In the genomic region with DNA sequence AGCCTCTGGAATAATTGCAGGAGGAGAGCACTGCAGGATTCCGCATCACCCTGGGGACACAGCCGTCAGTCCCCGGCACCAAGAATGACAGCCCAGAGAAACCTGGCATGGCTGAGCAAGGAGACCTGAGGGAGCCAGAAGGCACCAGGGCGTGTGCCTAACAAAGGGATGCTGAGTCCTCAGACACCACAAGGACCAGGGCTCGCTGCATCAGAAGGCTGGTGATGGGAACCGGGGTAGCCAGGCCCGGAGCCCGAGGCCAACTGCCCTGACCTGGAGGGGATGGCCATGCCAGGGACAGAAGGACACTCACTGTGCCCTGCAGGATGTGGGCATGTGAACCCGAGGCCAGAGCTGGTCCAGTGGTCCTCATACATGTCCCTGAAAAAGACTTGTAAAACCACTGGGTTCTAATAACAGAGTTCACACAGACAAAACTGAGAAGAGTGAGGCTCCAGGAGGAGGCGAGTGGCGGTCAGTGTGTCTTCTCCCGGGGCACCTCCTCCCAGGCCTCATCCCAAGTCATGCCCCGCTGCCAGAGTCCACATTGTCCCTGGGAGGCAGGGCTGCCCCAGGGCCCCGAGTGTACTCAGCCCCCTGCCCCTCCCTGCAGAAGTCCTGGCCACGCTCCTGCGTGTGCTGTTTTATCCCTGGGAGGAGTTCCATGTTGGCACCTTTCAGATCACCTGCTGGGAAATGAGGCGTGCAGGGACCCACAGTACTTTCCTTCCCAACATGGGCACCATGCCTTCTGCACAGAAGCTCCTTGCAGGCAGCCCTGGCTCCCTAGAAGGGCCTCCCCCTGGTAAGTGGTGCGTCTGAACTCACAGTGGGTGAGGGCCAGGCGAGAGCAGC, we compare ENCODE assay signal across 17 cellular contexts. TPM values are rescaled to one million over a fixed set of nuclear protein-coding genes. Genes with fewer than 3 reads are reported as not detected.
DNase-seq lines count a peak whose midpoint lies in the region; ATAC-seq, FAIRE-seq and TF ChIP-seq lines count a peak whose summit lies in the region.
"Had no signal": no experiment of that assay in that cellular context is flagged by ENCODE, and none has a peak within 500 bp of the region (broad histone marks: within the 10 kb centered on the region; RNA-seq: fewer than 3 reads in every experiment).

No MANE protein-coding gene starts in this region.

- intact Hi-C loops in right lobe of liver (cut with DNase I) (no loop called here), HepG2 (cut with micrococcal nuclease; ENCODE audit: unreplicated experiment) (no loop called here), cardiac septum (cut with DNase I) (no loop called here), aorta (cut with DNase I) (no loop called here)

- no peak for FAIRE-seq in HepG2 (lab: Jason Lieb, UNC)
- FAIRE-seq: A549, GM12891 had no signal

- no peaks in the 10 kb centered on the region for H4K20me1 ChIP-seq in HepG2 (ENCODE audit: insufficient read depth, low read length)

- no peak overlapping the region for H3K9ac ChIP-seq in HepG2 (ENCODE audit: insufficient read depth, low read depth, low read length)

- BruUV-seq in HepG2 (replicated peaks; lab: Mats Ljungman, UMichigan): no TSS peak

- H3K9me3 Mint-ChIP-seq in neural crest cell: no peaks in the 10 kb centered on the region

- H3K36me3 Mint-ChIP-seq in neural crest cell (ENCODE audit: low read depth): no peaks in the 10 kb centered on the region

- POLR2A ChIA-PET in HepG2 (lab: Yijun Ruan, JAX): no interaction called here

- no peak overlapping the region for H3K4me3 Mint-ChIP-seq in neural crest cell

- no peak overlapping the region for H3K4me3 ChIP-seq in right lobe of liver
- no peak overlapping the region for H3K4me3 ChIP-seq in HepG2 (replicated peaks in 1 of 3; ENCODE audit: insufficient read depth in 1 of 3, low read depth in 2 of 3, low read length in 3 of 3)
- H3K4me3 ChIP-seq in aorta (ENCODE audit: low read length in 2 of 2): no peak overlapping the region
- H3K4me3 ChIP-seq: A549 had no signal

- peak overlapping the region; percentile 69 for H3K27ac Mint-ChIP-seq in neural crest cell (ENCODE audit: unreplicated experiment)

- 100% methylated on average over 3 of the region's 19 CpGs for WGBS in right lobe of liver (ENCODE audit: insufficient coverage, low coverage, low lambda C conversion rate, missing lambda C conversion rate)
- WGBS in HepG2 (ENCODE audit: low lambda C conversion rate): 92% methylated on average over 6 of the region's 19 CpGs
- 92 to 93% methylated on average over 19 of the region's 19 CpGs for WGBS in aorta, 2 donors

- ATAC-seq in right lobe of liver: no peak
- ATAC-seq in HepG2: no peak
- ATAC-seq in aorta (ENCODE audit: low FRiP score): no peak
- ATAC-seq: A549 had no signal

- TF ChIP-seq EP300 in HepG2 (IDR thresholded peaks at IDR 0.05; ENCODE audit: low read depth in 2 of 2, low read length in 2 of 2) (no peak), HepG2 (CRISPR knock-in tag; IDR thresholded peaks at IDR 0.05; ENCODE audit: borderline replicate concordance) (no peak)

- H2AFZ ChIP-seq in HepG2 (ENCODE audit: low read length): no peak overlapping the region

- H3K27ac ChIP-seq in right lobe of liver: no peak overlapping the region
- no peak overlapping the region for H3K27ac ChIP-seq in HepG2 (ENCODE audit: extremely low read length, insufficient read depth, low read length)
- no peak overlapping the region for H3K27ac ChIP-seq in aorta (ENCODE audit: low read depth in 1 of 2, low read length in 2 of 2)
- H3K27ac ChIP-seq: A549 had no signal

- CTCF ChIA-PET in HepG2 (lab: Yijun Ruan, JAX; ENCODE audit: low intra/inter-chr PET ratio, low total read pairs): no interaction called here

- no peak for TF ChIP-seq RAD21 in HepG2 (CRISPR knock-in tag; IDR thresholded peaks at IDR 0.05)

- peaks cover 4% of the 10 kb centered on the region for H3K4me1 Mint-ChIP-seq in neural crest cell

- TF ChIP-seq POLR2A in right lobe of liver (IDR thresholded peaks at IDR 0.05) (no peak), HepG2 (IDR thresholded peaks at IDR 0.05; ENCODE audit: insufficient read depth in 1 of 2, low read depth in 2 of 2, low read length in 2 of 2) (no peak)

- in situ Hi-C loops in HepG2 (cut with HindIII; ENCODE audit: extremely low pct_ligation_motif_present, low pct_unique_long_range_greater_than_20kb): no loop called here

- H3K27me3 Mint-ChIP-seq in neural crest cell (ENCODE audit: low read depth): no peaks in the 10 kb centered on the region

- H3K4me2 ChIP-seq in HepG2 (ENCODE audit: low read depth, low read length): no peak overlapping the region
- H3K4me2 ChIP-seq: A549 had no signal

- DNase-seq in right lobe of liver (peak in 2 of 3 donors; percentile 8 to 31), HepG2 (ENCODE audit: low spot score) (no peak), cardiac septum (ENCODE audit: low spot score) (peak; percentile 64), neural crest cell (ENCODE audit: low read depth, low spot score) (no peak), aorta (peak; percentile 38 to 54), NCI-H748 (lab: John Stamatoyannopoulos, UW; ENCODE audit: unreplicated experiment) (no peak)
- DNase-seq in stimulated activated CD4-positive, alpha-beta T cell treated with anti-CD3 and anti-CD28 coated beads, Interleukin-4, amount 100 ng/mL, for 24 hours: no peak
- no peak for DNase-seq in stimulated activated naive CD4-positive, alpha-beta T cell (lab: John Stamatoyannopoulos, UW)
- DNase-seq: DMS79; HCEC 1CT; NCI-H1436 treated with DMSO at 0.1 percent for 48 hours; NCI-H226; NCI-H526; NK-92 treated with Interleukin-12 subunit alpha and Interleukin-12 subunit beta, amount 100 ng/mL, for 24 hours had no signal

- no peak for TF ChIP-seq CTCF in right lobe of liver (IDR thresholded peaks at IDR 0.05)
- no peak for TF ChIP-seq CTCF in HepG2 (CRISPR knock-in tag; IDR thresholded peaks at IDR 0.05)
- no peak for TF ChIP-seq CTCF in neural crest cell (conservative IDR thresholded peaks at IDR 0.05)

- no peaks in the 10 kb centered on the region for H3K4me1 ChIP-seq in right lobe of liver
- H3K4me1 ChIP-seq in HepG2 (ENCODE audit: insufficient read depth, low read length): no peaks in the 10 kb centered on the region
- H3K4me1 ChIP-seq in aorta (ENCODE audit: control insufficient read depth in 1 of 2, insufficient read depth in 2 of 2, low read length in 2 of 2): no peaks in the 10 kb centered on the region
- H3K4me1 ChIP-seq: Caco-2 had no signal

- no peaks in the 10 kb centered on the region for H3K79me2 ChIP-seq in HepG2 (ENCODE audit: insufficient read depth, low read length)

- no peaks in the 10 kb centered on the region for H3K36me3 ChIP-seq in right lobe of liver
- H3K36me3 ChIP-seq in HepG2 (replicated peaks in 1 of 2; ENCODE audit: control insufficient read depth in 1 of 2, insufficient read depth in 2 of 2, low read length in 2 of 2): no peaks in the 10 kb centered on the region
- H3K36me3 ChIP-seq in aorta (ENCODE audit: control insufficient read depth in 1 of 2, insufficient read depth in 2 of 2, low read length in 1 of 2): peaks cover 0 to 3% of the 10 kb centered on the region in 2 donors

- no peaks in the 10 kb centered on the region for H3K9me3 ChIP-seq in right lobe of liver
- no peaks in the 10 kb centered on the region for H3K9me3 ChIP-seq in HepG2 (ENCODE audit: low read length)
- H3K9me3 ChIP-seq in aorta (ENCODE audit: control insufficient read depth, low read length): no peaks in the 10 kb centered on the region
- H3K9me3 ChIP-seq: A549, Caco-2 had no signal

- H3K27me3 ChIP-seq in right lobe of liver (no peaks in the 10 kb centered on the region), HepG2 (ENCODE audit: control insufficient read depth in 1 of 2, insufficient read depth in 2 of 2, low read length in 2 of 2) (no peaks in the 10 kb centered on the region), aorta (ENCODE audit: control insufficient read depth in 1 of 2, insufficient read depth in 2 of 2, low read length in 1 of 2) (no peaks in the 10 kb centered on the region)

RNA-seq across cellular contexts. Expression of a gene that starts 42.5 kb away (rescaled TPM):
- under 1 TPM in 4 of 6 experiments, not detected in 2; 0.24 to 0.37 (median 0.30) TPM for total RNA-seq in right lobe of liver
- total RNA-seq in HepG2 (2016; rRNA removed; fragmentation: Illumina TruSeq; extraction: Trizol): not detected in 2 replicates
- total RNA-seq in HepG2 (2016; cell fraction: cytosol; rRNA removed; fragmentation: Illumina TruSeq; extraction: Trizol; ENCODE audit: low read depth): not detected in 2 replicates
- total RNA-seq in HepG2 (2016; cell fraction: insoluble cytoplasmic fraction; rRNA removed; fragmentation: Illumina TruSeq; extraction: Trizol): not detected in 2 replicates
- total RNA-seq in HepG2 (2016; cell fraction: membrane; rRNA removed; fragmentation: Illumina TruSeq; extraction: Trizol): not detected in 2 replicates
- total RNA-seq in HepG2 (2016; cell fraction: nucleus; rRNA removed; fragmentation: Illumina TruSeq; extraction: Trizol): not detected in 2 replicates
- not detected in 2 replicates for polyA plus RNA-seq in HepG2 (2011; rRNA removed)
- 0.03 TPM in 1 of 2 replicates, not detected in the other for polyA plus RNA-seq in HepG2 (2011; cell fraction: cytosol; rRNA removed)
- polyA plus RNA-seq in HepG2 (2011; cell fraction: nucleus; rRNA removed): 0.23 TPM in 1 of 2 replicates, not detected in the other
- not detected in 2 replicates for polyA plus RNA-seq in HepG2 (2012)
- not detected in 2 replicates for polyA plus RNA-seq in HepG2 (2016; cell fraction: cytosol; fragmentation: Illumina TruSeq; extraction: Trizol; ENCODE audit: low read depth)
- not detected in 2 replicates for polyA plus RNA-seq in HepG2 (2016; cell fraction: insoluble cytoplasmic fraction; fragmentation: Illumina TruSeq; extraction: Trizol; ENCODE audit: low read depth)
- polyA plus RNA-seq in HepG2 (2016; cell fraction: membrane; fragmentation: Illumina TruSeq; extraction: Trizol; ENCODE audit: low read depth): 0.08 TPM in 1 of 2 replicates, not detected in the other
- not detected in 2 replicates for polyA plus RNA-seq in HepG2 (2016; cell fraction: nucleus; fragmentation: Illumina TruSeq; extraction: Trizol; ENCODE audit: insufficient read depth, low read depth)
- not detected in 2 replicates for polyA minus RNA-seq in HepG2 (2011; rRNA and poly(A)+ RNA removed; ENCODE audit: low replicate concordance)
- polyA minus RNA-seq in HepG2 (2011; cell fraction: cytosol; rRNA and poly(A)+ RNA removed): not detected in 2 replicates
- polyA minus RNA-seq in HepG2 (2011; cell fraction: nucleus; rRNA and poly(A)+ RNA removed): not detected in 2 replicates
- total RNA-seq in cardiac septum: 0.48 TPM
- not detected in 2 replicates for total RNA-seq in neural crest cell
- 1 to 10 TPM; 2.3 to 5.6 TPM for total RNA-seq in aorta
- 1 to 10 TPM; 1.1 to 7.8 TPM for polyA plus RNA-seq in aorta

RNA-seq across cellular contexts. Expression of a gene that starts 51.6 kb away (rescaled TPM):
- total RNA-seq in right lobe of liver (1 to 10 TPM; 1.4 to 3.2 (median 2.7) TPM), HepG2 (2016; rRNA removed; fragmentation: Illumina TruSeq; extraction: Trizol) (7.4 and 7.7 TPM in 2 replicates), cardiac septum (2.0 TPM), neural crest cell (12.1 and 13.8 TPM in 2 replicates), aorta (1 to 10 TPM; 4.7 to 5.0 TPM)
- total RNA-seq in HepG2 (2016; cell fraction: cytosol; rRNA removed; fragmentation: Illumina TruSeq; extraction: Trizol; ENCODE audit: low read depth): 2.1 and 3.2 TPM in 2 replicates
- 7.8 and 8.7 TPM in 2 replicates for total RNA-seq in HepG2 (2016; cell fraction: insoluble cytoplasmic fraction; rRNA removed; fragmentation: Illumina TruSeq; extraction: Trizol)
- total RNA-seq in HepG2 (2016; cell fraction: membrane; rRNA removed; fragmentation: Illumina TruSeq; extraction: Trizol): 4.1 and 4.4 TPM in 2 replicates
- 4.8 and 5.3 TPM in 2 replicates for total RNA-seq in HepG2 (2016; cell fraction: nucleus; rRNA removed; fragmentation: Illumina TruSeq; extraction: Trizol)
- polyA plus RNA-seq in HepG2 (2011; rRNA removed) (2.1 and 2.5 TPM in 2 replicates), aorta (10 to 100 TPM in 1 of 2 donors, 1 to 10 TPM in 1; 4.3 to 12.6 TPM)
- polyA plus RNA-seq in HepG2 (2011; cell fraction: cytosol; rRNA removed): 1.7 and 3.9 TPM in 2 replicates
- polyA plus RNA-seq in HepG2 (2011; cell fraction: nucleus; rRNA removed): 4.7 and 6.8 TPM in 2 replicates
- polyA plus RNA-seq in HepG2 (2012): 2.4 and 4.1 TPM in 2 replicates
- 1.7 and 2.3 TPM in 2 replicates for polyA plus RNA-seq in HepG2 (2016; cell fraction: cytosol; fragmentation: Illumina TruSeq; extraction: Trizol; ENCODE audit: low read depth)
- polyA plus RNA-seq in HepG2 (2016; cell fraction: insoluble cytoplasmic fraction; fragmentation: Illumina TruSeq; extraction: Trizol; ENCODE audit: low read depth): 5.9 and 6.5 TPM in 2 replicates
- polyA plus RNA-seq in HepG2 (2016; cell fraction: membrane; fragmentation: Illumina TruSeq; extraction: Trizol; ENCODE audit: low read depth): 2.8 and 3.1 TPM in 2 replicates
- polyA plus RNA-seq in HepG2 (2016; cell fraction: nucleus; fragmentation: Illumina TruSeq; extraction: Trizol; ENCODE audit: insufficient read depth, low read depth): 4.2 and 7.0 TPM in 2 replicates
- polyA minus RNA-seq in HepG2 (2011; rRNA and poly(A)+ RNA removed; ENCODE audit: low replicate concordance): 2.4 and 4.9 TPM in 2 replicates
- 1.7 and 2.4 TPM in 2 replicates for polyA minus RNA-seq in HepG2 (2011; cell fraction: cytosol; rRNA and poly(A)+ RNA removed)
- 0.75 and 1.8 TPM in 2 replicates for polyA minus RNA-seq in HepG2 (2011; cell fraction: nucleus; rRNA and poly(A)+ RNA removed)

RNA-seq across cellular contexts. Expression of a gene that starts 51.6 kb away (rescaled TPM):
- 1 to 10 TPM; 6.4 to 9.1 (median 6.6) TPM for total RNA-seq in right lobe of liver
- total RNA-seq in HepG2 (2016; rRNA removed; fragmentation: Illumina TruSeq; extraction: Trizol): 14.1 and 17.6 TPM in 2 replicates
- 2.4 and 2.6 TPM in 2 replicates for total RNA-seq in HepG2 (2016; cell fraction: cytosol; rRNA removed; fragmentation: Illumina TruSeq; extraction: Trizol; ENCODE audit: low read depth)
- 10.3 and 13.8 TPM in 2 replicates for total RNA-seq in HepG2 (2016; cell fraction: insoluble cytoplasmic fraction; rRNA removed; fragmentation: Illumina TruSeq; extraction: Trizol)
- total RNA-seq in HepG2 (2016; cell fraction: membrane; rRNA removed; fragmentation: Illumina TruSeq; extraction: Trizol): 6.4 and 6.7 TPM in 2 replicates
- 15.1 and 15.3 TPM in 2 replicates for total RNA-seq in HepG2 (2016; cell fraction: nucleus; rRNA removed; fragmentation: Illumina TruSeq; extraction: Trizol)
- 15.8 and 18.2 TPM in 2 replicates for polyA plus RNA-seq in HepG2 (2011; rRNA removed)
- polyA plus RNA-seq in HepG2 (2011; cell fraction: cytosol; rRNA removed): 8.3 and 9.5 TPM in 2 replicates
- polyA plus RNA-seq in HepG2 (2011; cell fraction: nucleus; rRNA removed): 47.3 and 53.1 TPM in 2 replicates
- polyA plus RNA-seq in HepG2 (2012): 11.3 and 11.9 TPM in 2 replicates
- polyA plus RNA-seq in HepG2 (2016; cell fraction: cytosol; fragmentation: Illumina TruSeq; extraction: Trizol; ENCODE audit: low read depth): 1.3 and 1.5 TPM in 2 replicates
- polyA plus RNA-seq in HepG2 (2016; cell fraction: insoluble cytoplasmic fraction; fragmentation: Illumina TruSeq; extraction: Trizol; ENCODE audit: low read depth): 8.2 and 12.3 TPM in 2 replicates
- polyA plus RNA-seq in HepG2 (2016; cell fraction: membrane; fragmentation: Illumina TruSeq; extraction: Trizol; ENCODE audit: low read depth): 2.5 and 3.1 TPM in 2 replicates
- polyA plus RNA-seq in HepG2 (2016; cell fraction: nucleus; fragmentation: Illumina TruSeq; extraction: Trizol; ENCODE audit: insufficient read depth, low read depth): 23.5 and 25.4 TPM in 2 replicates
- 46.0 and 112 TPM in 2 replicates for polyA minus RNA-seq in HepG2 (2011; rRNA and poly(A)+ RNA removed; ENCODE audit: low replicate concordance)
- polyA minus RNA-seq in HepG2 (2011; cell fraction: cytosol; rRNA and poly(A)+ RNA removed): 8.4 and 10.0 TPM in 2 replicates
- polyA minus RNA-seq in HepG2 (2011; cell fraction: nucleus; rRNA and poly(A)+ RNA removed): 21.9 and 23.7 TPM in 2 replicates
- 6.3 TPM for total RNA-seq in cardiac septum
- 26.7 and 28.1 TPM in 2 replicates for total RNA-seq in neural crest cell
- total RNA-seq in aorta: 10 to 100 TPM in 1 of 2 donors, 1 to 10 TPM in 1; 7.7 to 16.6 TPM
- 1 to 10 TPM; 5.5 to 8.0 TPM for polyA plus RNA-seq in aorta

Comparison
In these comparisons a context has a peak if more than half of its experiments do, and no peak if none do; other contexts are left out.
1. DNase-seq: peak in right lobe of liver (2 of 3), cardiac septum (single experiment) and aorta (2 of 2); none in HepG2 (single experiment), neural crest cell (single experiment), stimulated activated CD4-positive, alpha-beta T cell treated with anti-CD3 and anti-CD28 coated beads, Interleukin-4, amount 100 ng/mL, for 24 hours (single experiment), stimulated activated naive CD4-positive, alpha-beta T cell (0 of 6) and NCI-H748 (single experiment).